In genomic region chr13:49625392-49626137, GRCh38 we compare ENCODE assay signal across 17 cellular contexts. TPM values are rescaled to one million over a fixed set of nuclear protein-coding genes. Genes with fewer than 3 reads are reported as not detected.
DNase-seq lines count a peak whose midpoint lies in the region; ATAC-seq and TF ChIP-seq lines count a peak whose summit lies in the region.
"Had no signal": no experiment of that assay in that cellular context is flagged by ENCODE, and none has a peak within 500 bp of the region (broad histone marks: within the 10 kb centered on the region; RNA-seq: fewer than 3 reads in every experiment).

No MANE protein-coding gene starts in this region.

- CTCF ChIA-PET in PC-3 (lab: Charles Lee) = interaction anchor here (0.6 kb wide), 1 partner anchor 311 kb away, joined by 3 read pairs; the partner anchor contains the start of gene SPRYD7

- peak overlapping the region in 1 of 3 experiments; percentile 2 for H3K4me3 Mint-ChIP-seq in nephron
- H3K4me3 Mint-ChIP-seq: immature natural killer cell had no signal

- H3K4me3 ChIP-seq in PC-3 (ENCODE audit: low read length) (no peak overlapping the region), foreskin fibroblast (ENCODE audit: low read depth in 1 of 2, low read length in 2 of 2) (no peak overlapping the region)
- H3K4me3 ChIP-seq: ascending aorta had no signal

- H3K36me3 ChIP-seq in PC-3 (ENCODE audit: low read depth, low read length) = no peaks in the 10 kb centered on the region
- H3K36me3 ChIP-seq: ascending aorta had no signal

- no peak overlapping the region for H2AFZ ChIP-seq in PC-3 (ENCODE audit: low read length)

- no peaks in the 10 kb centered on the region for H3K27me3 ChIP-seq in PC-3 (ENCODE audit: low read length)
- H3K27me3 ChIP-seq: ascending aorta had no signal

- no peaks in the 10 kb centered on the region for H3K36me3 Mint-ChIP-seq in nephron (ENCODE audit: low read depth)
- H3K36me3 Mint-ChIP-seq: immature natural killer cell had no signal

- H3K27me3 Mint-ChIP-seq in nephron (ENCODE audit: low read depth) = peaks cover 3% of the 10 kb centered on the region

- no peak overlapping the region for H3K4me2 ChIP-seq in PC-3 (ENCODE audit: low read length)

- no peak for TF ChIP-seq CTCF in PC-3 (conservative IDR thresholded peaks at IDR 0.05; ENCODE audit: low read depth, low read length)
- no peak for TF ChIP-seq CTCF in foreskin fibroblast (IDR thresholded peaks at IDR 0.05; ENCODE audit: low read depth, low read length)
- no peak for TF ChIP-seq CTCF in nephron (IDR thresholded peaks at IDR 0.05; ENCODE audit: unreplicated experiment in 3 of 3)

- ATAC-seq in PC-3 (peak; percentile 24; the same call in 1 of the 2 replicates), GM21515 (IDR thresholded peaks at IDR 0.05; ENCODE audit: unreplicated experiment) (no peak), GM21526 (IDR thresholded peaks at IDR 0.05; ENCODE audit: low FRiP score, unreplicated experiment) (no peak), GM18502 (IDR thresholded peaks at IDR 0.05; ENCODE audit: poor library complexity, unreplicated experiment) (no peak)

- POLR2A ChIA-PET in PC-3 (lab: Charles Lee; ENCODE audit: unreplicated experiment) = no interaction called here

- peaks cover 7% of the 10 kb centered on the region for H3K4me1 Mint-ChIP-seq in nephron

- no peak overlapping the region for H3K9ac ChIP-seq in PC-3 (ENCODE audit: low read length)

- H4K20me1 ChIP-seq in PC-3 (ENCODE audit: low read length) = no peaks in the 10 kb centered on the region

- BruUV-seq in PC-3 (replicated peaks; lab: Mats Ljungman, UMichigan) = no TSS peak

- intact Hi-C loops in PC-3 (cut with micrococcal nuclease) = no loop called here

- H3K79me2 ChIP-seq in PC-3 (ENCODE audit: low read length) = no peaks in the 10 kb centered on the region

- H3K9me3 Mint-ChIP-seq in nephron = no peaks in the 10 kb centered on the region
- H3K9me3 Mint-ChIP-seq: immature natural killer cell had no signal

- H3K9me2 ChIP-seq in PC-3 (replicated peaks; ENCODE audit: low read length) = no peaks in the 10 kb centered on the region

- no peaks in the 10 kb centered on the region for H3K9me3 ChIP-seq in PC-3 (ENCODE audit: low read length)
- H3K9me3 ChIP-seq: ascending aorta had no signal

- H3K27ac Mint-ChIP-seq in nephron = peak overlapping the region; percentile 38 to 91 (median 65)
- H3K27ac Mint-ChIP-seq: immature natural killer cell had no signal

- no peak overlapping the region for H3K27ac ChIP-seq in PC-3 (ENCODE audit: low read length)
- H3K27ac ChIP-seq: ascending aorta, epithelial cell of prostate had no signal

- no peaks in the 10 kb centered on the region for H3K4me1 ChIP-seq in PC-3 (ENCODE audit: insufficient read depth, low read length)
- H3K4me1 ChIP-seq: ascending aorta had no signal

- H3F3A ChIP-seq in PC-3 (ENCODE audit: low read length, unreplicated experiment) = no peaks in the 10 kb centered on the region

- DNase-seq in AG08395 (ENCODE audit: low spot score) = peak; percentile 13
- DNase-seq in PC-3 = no peak
- DNase-seq in foreskin fibroblast = peak; percentile 32 to 66
- DNase-seq in NCI-H69 (lab: John Stamatoyannopoulos, UW) = no peak
- DNase-seq: activated CD8-positive, alpha-beta memory T cell treated with anti-CD3 and anti-CD28 coated beads, Interleukin-2, amount 50 U/mL, for 48 hours; DND-41; immature natural killer cell; NCI-H1694; occipital lobe; OCI-M1; stimulated activated CD4-positive, alpha-beta T cell treated with anti-CD3 and anti-CD28 coated beads, Interleukin-4, amount 100 ng/mL, for 1 hour had no signal

RNA-seq across cellular contexts. Expression of gene ARL11, which starts 2.7 kb away (rescaled TPM):
- not detected in 2 replicates for total RNA-seq in PC-3 (2014; rRNA removed)

RNA-seq across cellular contexts. Expression of gene RCBTB1, which starts 40.2 kb away (rescaled TPM):
- total RNA-seq in PC-3 (2014; rRNA removed) = 4.9 and 5.4 TPM in 2 replicates

Comparison
In these comparisons a context has a peak if more than half of its experiments do, and no peak if none do; other contexts are left out.
1. DNase-seq: peak in AG08395 (single experiment) and foreskin fibroblast (2 of 2); none in PC-3 (single experiment) and NCI-H69 (single experiment).